8 cellular contexts compared by ENCODE assay signal in the genomic region with DNA sequence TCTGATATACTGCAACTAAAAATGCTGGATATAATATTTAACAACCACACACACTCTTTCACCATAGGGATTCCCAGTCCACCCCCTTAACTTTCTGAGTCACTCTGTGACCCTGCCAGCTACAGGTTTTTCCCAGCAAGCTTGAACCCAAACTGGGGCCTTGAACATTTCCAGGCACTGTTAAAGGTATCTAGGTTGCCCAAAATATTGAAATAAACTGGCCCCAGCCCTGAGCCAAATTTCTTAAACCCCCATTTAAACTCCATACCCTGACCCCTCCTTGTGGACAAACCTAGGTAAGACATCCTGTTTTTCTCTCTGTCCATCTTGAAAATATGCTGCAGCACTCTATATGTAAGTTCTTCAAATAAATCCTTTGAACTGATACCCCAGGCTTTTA. TPM values are rescaled to one million over a fixed set of nuclear protein-coding genes. Genes with fewer than 3 reads are reported as not detected.
DNase-seq lines count a peak whose midpoint lies in the region; ATAC-seq and TF ChIP-seq lines count a peak whose summit lies in the region.

No MANE protein-coding gene starts in this region.

- no peaks in the 10 kb centered on the region for H3K36me3 ChIP-seq in esophagus squamous epithelium
- no peaks in the 10 kb centered on the region for H3K36me3 ChIP-seq in stomach

- no peak for ATAC-seq in HG03439 (IDR thresholded peaks at IDR 0.05; ENCODE audit: unreplicated experiment)

- intact Hi-C loops in esophagus squamous epithelium (cut with DNase I), result no loop called here
- intact Hi-C loops in stomach (cut with DNase I; ENCODE audit: low total_unique reads), result no loop called here

- TF ChIP-seq CTCF in GM20000 (IDR thresholded peaks at IDR 0.05; ENCODE audit: extremely low read depth, missing control alignments) (peak; percentile 23), esophagus squamous epithelium (IDR thresholded peaks at IDR 0.05) (peak in 5 of 6 experiments; percentile 18 to 56 (median 37)), stomach (IDR thresholded peaks at IDR 0.05) (peak in 4 of 7 experiments; percentile 7 to 38 (median 32))

- TF ChIP-seq EP300 in stomach (IDR thresholded peaks at IDR 0.05), result no peak

- no peak overlapping the region for H3K27ac ChIP-seq in esophagus squamous epithelium
- H3K27ac ChIP-seq in stomach, result no peak overlapping the region

- H3K27me3 Mint-ChIP-seq in activated T-cell treated with anti-CD3 and anti-CD28 coated beads, Interleukin-2, amount 50 U/mL, for 24 hours, result peaks cover 4% of the 10 kb centered on the region

- DNase-seq in CD1c-positive myeloid dendritic cell (ENCODE audit: extremely low spot score) (peak; percentile 43), GM20000 (ENCODE audit: low spot score) (no peak), RPMI7951 (ENCODE audit: low read depth) (peak; percentile 37), esophagus squamous epithelium (lab: John Stamatoyannopoulos, UW) (no peak), stomach (no peak), hippocampal formation (lab: John Stamatoyannopoulos, UW) (no peak)
- DNase-seq in activated T-cell treated with anti-CD3 and anti-CD28 coated beads, Interleukin-2, amount 50 U/mL, for 24 hours, result no peak

- H3K4me1 Mint-ChIP-seq in activated T-cell treated with anti-CD3 and anti-CD28 coated beads, Interleukin-2, amount 50 U/mL, for 24 hours (ENCODE audit: low read depth), result no peaks in the 10 kb centered on the region

- H3K4me3 Mint-ChIP-seq in activated T-cell treated with anti-CD3 and anti-CD28 coated beads, Interleukin-2, amount 50 U/mL, for 24 hours, result no peak overlapping the region

- H3K4me3 ChIP-seq in esophagus squamous epithelium (no peak overlapping the region), stomach (no peak overlapping the region)

- no peak for TF ChIP-seq POLR2A in esophagus squamous epithelium (IDR thresholded peaks at IDR 0.05)
- TF ChIP-seq POLR2A in stomach (IDR thresholded peaks at IDR 0.05), result no peak

- H3K27ac Mint-ChIP-seq in activated T-cell treated with anti-CD3 and anti-CD28 coated beads, Interleukin-2, amount 50 U/mL, for 24 hours, result no peak overlapping the region

- no peaks in the 10 kb centered on the region for H3K9me3 ChIP-seq in esophagus squamous epithelium
- H3K9me3 ChIP-seq in stomach, result no peaks in the 10 kb centered on the region

- no peaks in the 10 kb centered on the region for H3K4me1 ChIP-seq in esophagus squamous epithelium
- H3K4me1 ChIP-seq in stomach, result no peaks in the 10 kb centered on the region

- no peaks in the 10 kb centered on the region for H3K9me3 Mint-ChIP-seq in activated T-cell treated with anti-CD3 and anti-CD28 coated beads, Interleukin-2, amount 50 U/mL, for 24 hours

- H3K36me3 Mint-ChIP-seq in activated T-cell treated with anti-CD3 and anti-CD28 coated beads, Interleukin-2, amount 50 U/mL, for 24 hours (ENCODE audit: low read depth), result no peaks in the 10 kb centered on the region

- no peaks in the 10 kb centered on the region for H3K27me3 ChIP-seq in esophagus squamous epithelium
- H3K27me3 ChIP-seq in stomach, result no peaks in the 10 kb centered on the region

RNA-seq across cellular contexts. Expression of gene DCTN1, which starts 19.7 kb away (rescaled TPM):
- 88.8 and 93.3 TPM in 2 replicates for total RNA-seq in RPMI7951 (2014; rRNA removed; shearing (Covaris generic))
- 10 to 100 TPM; 67.1 to 80.1 (median 75.0) TPM for total RNA-seq in esophagus squamous epithelium
- total RNA-seq in stomach, result 100 to 1,000 TPM in 3 of 5 donors, 10 to 100 TPM in 2; 71.2 to 181 (median 122) TPM
- polyA plus RNA-seq in stomach, result 10 to 100 TPM; 65.8 to 92.6 (median 83.5) TPM

RNA-seq across cellular contexts. Expression of gene C2orf81, which starts 21.6 kb away (rescaled TPM):
- total RNA-seq in RPMI7951 (2014; rRNA removed; shearing (Covaris generic)), result 1.2 and 1.3 TPM in 2 replicates
- total RNA-seq in esophagus squamous epithelium (under 1 TPM; 0.22 to 0.76 (median 0.59) TPM), stomach (1 to 10 TPM in 2 of 5 donors, not detected in 3; 2.7 to 3.5 TPM)
- polyA plus RNA-seq in stomach, result 1 to 10 TPM; 1.7 to 2.2 (median 2.1) TPM

RNA-seq across cellular contexts. Expression of gene WDR54, which starts 21.7 kb away (rescaled TPM):
- 119 and 120 TPM in 2 replicates for total RNA-seq in RPMI7951 (2014; rRNA removed; shearing (Covaris generic))
- total RNA-seq in esophagus squamous epithelium (1 to 10 TPM; 3.1 to 9.1 (median 6.0) TPM), stomach (1 to 10 TPM in 4 of 5 donors, not detected in 1; 3.5 to 9.8 (median 7.3) TPM)
- polyA plus RNA-seq in stomach, result 10 to 100 TPM; 10.5 to 12.8 (median 12.5) TPM

RNA-seq across cellular contexts. Expression of gene RTKN, which starts 42.0 kb away (rescaled TPM):
- total RNA-seq in RPMI7951 (2014; rRNA removed; shearing (Covaris generic)), result 15.1 and 17.7 TPM in 2 replicates
- total RNA-seq in esophagus squamous epithelium, result 10 to 100 TPM; 20.2 to 37.8 (median 27.9) TPM
- 100 to 1,000 TPM in 2 of 5 donors, 10 to 100 TPM in 3; 16.5 to 125 (median 27.4) TPM for total RNA-seq in stomach
- polyA plus RNA-seq in stomach, result 10 to 100 TPM; 10.8 to 27.3 (median 23.2) TPM

RNA-seq across cellular contexts. Expression of gene INO80B, which starts 55.1 kb away (rescaled TPM):
- total RNA-seq in RPMI7951 (2014; rRNA removed; shearing (Covaris generic)), result 15.5 and 27.3 TPM in 2 replicates
- total RNA-seq in esophagus squamous epithelium (10 to 100 TPM in 3 of 4 donors, 1 to 10 TPM in 1; 5.4 to 41.9 (median 20.3) TPM), stomach (10 to 100 TPM in 2 of 5 donors, 1 to 10 TPM in 2, not detected in 1; 4.7 to 44.5 (median 11.1) TPM)
- 10 to 100 TPM; 32.2 to 52.2 (median 51.9) TPM for polyA plus RNA-seq in stomach

Comparison
In these comparisons a context has a peak if more than half of its experiments do, and no peak if none do; other contexts are left out.
1. DNase-seq: peak in CD1c-positive myeloid dendritic cell (single experiment) and RPMI7951 (single experiment); none in GM20000 (single experiment), esophagus squamous epithelium (single experiment), stomach (single experiment), hippocampal formation (0 of 2) and activated T-cell treated with anti-CD3 and anti-CD28 coated beads, Interleukin-2, amount 50 U/mL, for 24 hours (single experiment).
2. RNA of gene WDR54, which starts 21.7 kb away (total RNA-seq): 119 to 120 TPM in RPMI7951; 3.5 to 9.8 TPM in stomach and 3.1 to 9.1 TPM in esophagus squamous epithelium; every median in the first group is over 10 times any median in the second.
3. Peak in every context shown above with its lines, with median percentiles within 50 percentile points of each other: CTCF ChIP-seq.